Comparison of ENCODE assay signal across 1 cellular context in genomic region chr1:109776911-109777310, GRCh38.
TF ChIP-seq lines count a peak whose summit lies in the region.

No MANE protein-coding gene starts in this region.

TF ChIP-seq in K562, 482 proteins besides CTCF, POLR2A, EP300 and RAD21 (continued from another document and continues in another):
- TF ChIP-seq NBN (IDR thresholded peaks at IDR 0.05; ENCODE audit: low read depth): 0 out of 2 replicates have a peak, but pooled peaks have one; percentile 38
- no peak for TF ChIP-seq ZBTB43 (CRISPR knock-in tag; IDR thresholded peaks at IDR 0.05)
- 0 out of 2 replicates have a peak, but pooled peaks have one; percentile 17 for TF ChIP-seq ATF4 (CRISPR knock-in tag; IDR thresholded peaks at IDR 0.05)
- TF ChIP-seq KLF16 (IDR thresholded peaks at IDR 0.05): peak; percentile 4; the same call in 1 of the 2 replicates
- 0 out of 2 replicates have a peak, but pooled peaks have one; percentile 20 for TF ChIP-seq ZNF311 (CRISPR knock-in tag; IDR thresholded peaks at IDR 0.05)
- TF ChIP-seq JUND (IDR thresholded peaks at IDR 0.05; ENCODE audit: borderline replicate concordance, low read depth, low read length): peak; percentile 71
- TF ChIP-seq JUND (tag; IDR thresholded peaks at IDR 0.05; ENCODE audit: borderline replicate concordance, low read depth, low read length): peak; percentile 68; the same call in 2 of the 3 replicates
- TF ChIP-seq TFE3 (CRISPR knock-in tag; IDR thresholded peaks at IDR 0.05): no peak
- TF ChIP-seq CCAR2 (IDR thresholded peaks at IDR 0.05; ENCODE audit: low read depth, low read length): no peak
- no peak for TF ChIP-seq IFI16 (CRISPR knock-in tag; IDR thresholded peaks at IDR 0.05)
- TF ChIP-seq TBL1XR1 (IDR thresholded peaks at IDR 0.05; ENCODE audit: low read length in 2 of 2): peak in 1 of 2 experiments; percentile 42; a peak in 1 of 4 replicates
- TF ChIP-seq ZNF395 (CRISPR knock-in tag; IDR thresholded peaks at IDR 0.05): no peak
- TF ChIP-seq MTA3 (IDR thresholded peaks at IDR 0.05; ENCODE audit: borderline replicate concordance): peak; percentile 63; the same call in 1 of the 2 replicates
- peak; percentile 45; the same call in 1 of the 2 replicates for TF ChIP-seq GMEB1 (CRISPR knock-in tag; IDR thresholded peaks at IDR 0.05)
- TF ChIP-seq ZKSCAN3 (CRISPR knock-in tag; IDR thresholded peaks at IDR 0.05): no peak
- 0 out of 2 replicates have a peak, but pooled peaks have one; percentile 42 for TF ChIP-seq E2F3 (CRISPR knock-in tag; IDR thresholded peaks at IDR 0.05)
- TF ChIP-seq ZMIZ1 (IDR thresholded peaks at IDR 0.05; ENCODE audit: low read depth in 2 of 2, low read length in 2 of 2): peak; percentile 43 to 50; a peak in 2 of 4 replicates
- peak; percentile 63; the same call in 1 of the 2 replicates for TF ChIP-seq ZBTB17 (CRISPR knock-in tag; IDR thresholded peaks at IDR 0.05)
- TF ChIP-seq NR4A1 (CRISPR knock-in tag; IDR thresholded peaks at IDR 0.05): no peak
- peak; percentile 80; the same call in 1 of the 2 replicates for TF ChIP-seq NR4A1 (tag; IDR thresholded peaks at IDR 0.05)
- TF ChIP-seq NONO (IDR thresholded peaks at IDR 0.05; ENCODE audit: low read depth in 2 of 2, low read length in 1 of 2): 0 out of 4 replicates have a peak, but pooled peaks of 1 of the 2 experiments have one; percentile 42
- TF ChIP-seq MITF (IDR thresholded peaks at IDR 0.05): no peak
- TF ChIP-seq SP1 (CRISPR knock-in tag; IDR thresholded peaks at IDR 0.05): peak; percentile 59
- no peak for TF ChIP-seq IRF9 (tag; IDR thresholded peaks at IDR 0.05)
- TF ChIP-seq TOE1 (IDR thresholded peaks at IDR 0.05; ENCODE audit: borderline replicate concordance): peak; percentile 45; the same call in 1 of the 2 replicates
- no peak for TF ChIP-seq TOE1 (CRISPR knock-in tag; IDR thresholded peaks at IDR 0.05; ENCODE audit: borderline replicate concordance, low read depth)
- peak; percentile 83 for TF ChIP-seq ZNF592 (IDR thresholded peaks at IDR 0.05)
- TF ChIP-seq ERF (CRISPR knock-in tag; IDR thresholded peaks at IDR 0.05): 0 out of 2 replicates have a peak, but pooled peaks have one; percentile 65
- peak; percentile 45; the same call in 1 of the 2 replicates for TF ChIP-seq ATF7 (IDR thresholded peaks at IDR 0.05)
- 0 out of 2 replicates have a peak, but pooled peaks have one; percentile 40 for TF ChIP-seq KLF1 (tag; IDR thresholded peaks at IDR 0.05)
- peak; percentile 35; the same call in 1 of the 2 replicates for TF ChIP-seq CREM (IDR thresholded peaks at IDR 0.05; ENCODE audit: low read depth)
- TF ChIP-seq MYNN (IDR thresholded peaks at IDR 0.05): 0 out of 2 replicates have a peak, but pooled peaks have one; percentile 37
- no peak for TF ChIP-seq MYNN (CRISPR knock-in tag; IDR thresholded peaks at IDR 0.05)
- no peak for TF ChIP-seq KAT2B (IDR thresholded peaks at IDR 0.05; ENCODE audit: low read depth, low read length)
- peak; percentile 70; the same call in 1 of the 2 replicates for TF ChIP-seq ZNF583 (CRISPR knock-in tag; IDR thresholded peaks at IDR 0.05)
- peak; percentile 12; the same call in 1 of the 2 replicates for TF ChIP-seq ZNF24 (IDR thresholded peaks at IDR 0.05)
- TF ChIP-seq SMAD4 (CRISPR knock-in tag; conservative IDR thresholded peaks at IDR 0.05): peak; percentile 52
- TF ChIP-seq BRD9 (IDR thresholded peaks at IDR 0.05; ENCODE audit: low read depth, partially characterized antibody): peak; percentile 34
- 0 out of 2 replicates have a peak, but pooled peaks have one; percentile 63 for TF ChIP-seq XRCC5 (IDR thresholded peaks at IDR 0.05; ENCODE audit: low read depth, low read length)
- peak; percentile 77 to 84 for TF ChIP-seq MAZ (CRISPR knock-in tag; conservative IDR thresholded peaks at IDR 0.05 in 1 of 2, IDR thresholded peaks at IDR 0.05 in 1 of 2)
- peak; percentile 50; the same call in 1 of the 2 replicates for TF ChIP-seq VEZF1 (CRISPR knock-in tag; IDR thresholded peaks at IDR 0.05)
- TF ChIP-seq KDM4B (IDR thresholded peaks at IDR 0.05; ENCODE audit: borderline replicate concordance in 2 of 2, low read depth in 1 of 2): no peak
- TF ChIP-seq JUN (IDR thresholded peaks at IDR 0.05; ENCODE audit: borderline replicate concordance, low read depth, low read length): 0 out of 2 replicates have a peak, but pooled peaks have one; percentile 30
- no peak for TF ChIP-seq JUN (CRISPR knock-in tag; IDR thresholded peaks at IDR 0.05; ENCODE audit: borderline replicate concordance)
